1 cellular context compared by ENCODE assay signal in the genomic region with DNA sequence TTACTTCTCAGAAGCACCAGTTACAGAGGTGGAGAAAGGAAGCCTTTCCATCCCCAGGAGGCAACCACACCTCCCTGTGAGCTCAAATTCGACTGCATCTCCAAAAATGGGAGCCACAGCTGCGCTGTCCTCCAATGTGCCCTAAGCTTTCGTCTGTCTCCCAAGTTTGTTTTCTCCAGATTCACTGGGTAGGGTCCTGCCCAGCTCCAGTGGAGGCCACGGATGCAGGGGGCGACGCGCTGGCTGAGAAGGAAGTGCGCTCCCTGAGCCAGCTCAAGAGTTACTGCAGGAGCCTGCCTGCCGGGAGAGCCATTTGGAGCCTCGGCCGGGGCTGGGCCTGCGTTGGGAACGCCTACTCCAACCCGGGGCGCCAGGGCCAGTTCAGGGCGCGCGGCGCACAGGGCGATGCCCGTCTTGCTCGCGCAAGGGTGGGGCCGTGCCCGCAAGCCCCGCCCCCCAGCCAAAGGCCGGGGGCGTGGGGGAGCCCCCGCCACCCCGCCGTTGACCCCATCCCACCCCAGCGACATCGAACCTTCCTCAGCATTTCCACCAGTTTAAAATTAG.
TF ChIP-seq lines count a peak whose summit lies in the region.

No MANE protein-coding gene starts in this region.

TF ChIP-seq in HepG2, 621 proteins besides CTCF, POLR2A, EP300 and RAD21 (continued from another document and continues in another):
- TF ChIP-seq ZSCAN31 (CRISPR knock-in tag; IDR thresholded peaks at IDR 0.05; ENCODE audit: low read depth) (peak; percentile 80; the same call in 1 of the 2 replicates), ADNP (CRISPR knock-in tag; IDR thresholded peaks at IDR 0.05) (no peak), SKI (IDR thresholded peaks at IDR 0.05; ENCODE audit: partially characterized antibody) (no peak), NFYC (CRISPR knock-in tag; IDR thresholded peaks at IDR 0.05) (no peak), ATF1 (CRISPR knock-in tag; IDR thresholded peaks at IDR 0.05) (no peak), KMT2A (CRISPR knock-in tag; IDR thresholded peaks at IDR 0.05) (peak; percentile 91), RBM39 (IDR thresholded peaks at IDR 0.05; ENCODE audit: low read depth, low read length, poor library complexity, severe bottlenecking) (peak; percentile 74), GATAD2A (CRISPR knock-in tag; IDR thresholded peaks at IDR 0.05) (peak; percentile 34), ELF1 (CRISPR knock-in tag; IDR thresholded peaks at IDR 0.05) (peak; percentile 62; the same call in 1 of the 2 replicates), HDAC2 (CRISPR knock-in tag; IDR thresholded peaks at IDR 0.05) (peak; percentile 62), ZNF430 (CRISPR knock-in tag; IDR thresholded peaks at IDR 0.05) (no peak), ZNF350 (CRISPR knock-in tag; IDR thresholded peaks at IDR 0.05; ENCODE audit: borderline replicate concordance, low read depth) (peak; percentile 86), MBNL3 (CRISPR knock-in tag; conservative IDR thresholded peaks at IDR 0.05) (no peak), KLF6 (CRISPR knock-in tag; IDR thresholded peaks at IDR 0.05) (no peak; the same call in 1 of the 2 replicates), HMGA1 (CRISPR knock-in tag; conservative IDR thresholded peaks at IDR 0.05) (no peak), FOXA3 (CRISPR knock-in tag; IDR thresholded peaks at IDR 0.05) (no peak), ZNF354B (CRISPR knock-in tag; IDR thresholded peaks at IDR 0.05) (no peak), ZBTB42 (CRISPR knock-in tag; IDR thresholded peaks at IDR 0.05) (no peak), KLF11 (CRISPR knock-in tag; IDR thresholded peaks at IDR 0.05) (no peak), ZNF773 (CRISPR knock-in tag; IDR thresholded peaks at IDR 0.05; ENCODE audit: borderline replicate concordance) (no peak), NFYB (CRISPR knock-in tag; IDR thresholded peaks at IDR 0.05) (no peak; the same call in 1 of the 2 replicates), TMF1 (CRISPR knock-in tag; IDR thresholded peaks at IDR 0.05; ENCODE audit: low read depth) (0 out of 2 replicates have a peak, but pooled peaks have one; percentile 26), HHEX (CRISPR knock-in tag; IDR thresholded peaks at IDR 0.05) (no peak), ZNF337 (CRISPR knock-in tag; IDR thresholded peaks at IDR 0.05; ENCODE audit: borderline replicate concordance, low read depth) (peak; percentile 45; the same call in 1 of the 2 replicates), ZNF605 (CRISPR knock-in tag; IDR thresholded peaks at IDR 0.05) (peak; percentile 20; the same call in 1 of the 2 replicates), FOXP1 (IDR thresholded peaks at IDR 0.05) (no peak), FOXP1 (CRISPR knock-in tag; IDR thresholded peaks at IDR 0.05) (no peak)
- TF ChIP-seq, protein P1, sequence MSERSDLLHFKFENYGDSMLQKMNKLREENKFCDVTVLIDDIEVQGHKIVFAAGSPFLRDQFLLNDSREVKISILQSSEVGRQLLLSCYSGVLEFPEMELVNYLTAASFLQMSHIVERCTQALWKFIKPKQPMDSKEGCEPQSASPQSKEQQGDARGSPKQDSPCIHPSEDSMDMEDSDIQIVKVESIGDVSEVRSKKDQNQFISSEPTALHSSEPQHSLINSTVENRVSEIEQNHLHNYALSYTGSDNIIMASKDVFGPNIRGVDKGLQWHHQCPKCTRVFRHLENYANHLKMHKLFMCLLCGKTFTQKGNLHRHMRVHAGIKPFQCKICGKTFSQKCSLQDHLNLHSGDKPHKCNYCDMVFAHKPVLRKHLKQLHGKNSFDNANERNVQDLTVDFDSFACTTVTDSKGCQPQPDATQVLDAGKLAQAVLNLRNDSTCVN (CRISPR knock-in tag; IDR thresholded peaks at IDR 0.05; ENCODE audit: borderline replicate concordance): peak; percentile 14; the same call in 1 of the 2 replicates
- TF ChIP-seq, protein P2, sequence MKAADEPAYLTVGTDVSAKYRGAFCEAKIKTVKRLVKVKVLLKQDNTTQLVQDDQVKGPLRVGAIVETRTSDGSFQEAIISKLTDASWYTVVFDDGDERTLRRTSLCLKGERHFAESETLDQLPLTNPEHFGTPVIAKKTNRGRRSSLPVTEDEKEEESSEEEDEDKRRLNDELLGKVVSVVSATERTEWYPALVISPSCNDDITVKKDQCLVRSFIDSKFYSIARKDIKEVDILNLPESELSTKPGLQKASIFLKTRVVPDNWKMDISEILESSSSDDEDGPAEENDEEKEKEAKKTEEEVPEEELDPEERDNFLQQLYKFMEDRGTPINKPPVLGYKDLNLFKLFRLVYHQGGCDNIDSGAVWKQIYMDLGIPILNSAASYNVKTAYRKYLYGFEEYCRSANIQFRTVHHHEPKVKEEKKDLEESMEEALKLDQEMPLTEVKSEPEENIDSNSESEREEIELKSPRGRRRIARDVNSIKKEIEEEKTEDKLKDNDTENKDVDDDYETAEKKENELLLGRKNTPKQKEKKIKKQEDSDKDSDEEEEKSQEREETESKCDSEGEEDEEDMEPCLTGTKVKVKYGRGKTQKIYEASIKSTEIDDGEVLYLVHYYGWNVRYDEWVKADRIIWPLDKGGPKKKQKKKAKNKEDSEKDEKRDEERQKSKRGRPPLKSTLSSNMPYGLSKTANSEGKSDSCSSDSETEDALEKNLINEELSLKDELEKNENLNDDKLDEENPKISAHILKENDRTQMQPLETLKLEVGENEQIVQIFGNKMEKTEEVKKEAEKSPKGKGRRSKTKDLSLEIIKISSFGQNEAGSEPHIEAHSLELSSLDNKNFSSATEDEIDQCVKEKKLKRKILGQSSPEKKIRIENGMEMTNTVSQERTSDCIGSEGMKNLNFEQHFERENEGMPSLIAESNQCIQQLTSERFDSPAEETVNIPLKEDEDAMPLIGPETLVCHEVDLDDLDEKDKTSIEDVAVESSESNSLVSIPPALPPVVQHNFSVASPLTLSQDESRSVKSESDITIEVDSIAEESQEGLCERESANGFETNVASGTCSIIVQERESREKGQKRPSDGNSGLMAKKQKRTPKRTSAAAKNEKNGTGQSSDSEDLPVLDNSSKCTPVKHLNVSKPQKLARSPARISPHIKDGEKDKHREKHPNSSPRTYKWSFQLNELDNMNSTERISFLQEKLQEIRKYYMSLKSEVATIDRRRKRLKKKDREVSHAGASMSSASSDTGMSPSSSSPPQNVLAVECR (CRISPR knock-in tag; IDR thresholded peaks at IDR 0.05; ENCODE audit: borderline replicate concordance): peak; percentile 60; the same call in 1 of the 2 replicates
- TF ChIP-seq, protein P3, sequence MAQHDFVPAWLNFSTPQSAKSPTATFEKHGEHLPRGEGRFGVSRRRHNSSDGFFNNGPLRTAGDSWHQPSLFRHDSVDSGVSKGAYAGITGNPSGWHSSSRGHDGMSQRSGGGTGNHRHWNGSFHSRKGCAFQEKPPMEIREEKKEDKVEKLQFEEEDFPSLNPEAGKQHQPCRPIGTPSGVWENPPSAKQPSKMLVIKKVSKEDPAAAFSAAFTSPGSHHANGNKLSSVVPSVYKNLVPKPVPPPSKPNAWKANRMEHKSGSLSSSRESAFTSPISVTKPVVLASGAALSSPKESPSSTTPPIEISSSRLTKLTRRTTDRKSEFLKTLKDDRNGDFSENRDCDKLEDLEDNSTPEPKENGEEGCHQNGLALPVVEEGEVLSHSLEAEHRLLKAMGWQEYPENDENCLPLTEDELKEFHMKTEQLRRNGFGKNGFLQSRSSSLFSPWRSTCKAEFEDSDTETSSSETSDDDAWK (CRISPR knock-in tag; IDR thresholded peaks at IDR 0.05): no peak
- TF ChIP-seq, protein P4, sequence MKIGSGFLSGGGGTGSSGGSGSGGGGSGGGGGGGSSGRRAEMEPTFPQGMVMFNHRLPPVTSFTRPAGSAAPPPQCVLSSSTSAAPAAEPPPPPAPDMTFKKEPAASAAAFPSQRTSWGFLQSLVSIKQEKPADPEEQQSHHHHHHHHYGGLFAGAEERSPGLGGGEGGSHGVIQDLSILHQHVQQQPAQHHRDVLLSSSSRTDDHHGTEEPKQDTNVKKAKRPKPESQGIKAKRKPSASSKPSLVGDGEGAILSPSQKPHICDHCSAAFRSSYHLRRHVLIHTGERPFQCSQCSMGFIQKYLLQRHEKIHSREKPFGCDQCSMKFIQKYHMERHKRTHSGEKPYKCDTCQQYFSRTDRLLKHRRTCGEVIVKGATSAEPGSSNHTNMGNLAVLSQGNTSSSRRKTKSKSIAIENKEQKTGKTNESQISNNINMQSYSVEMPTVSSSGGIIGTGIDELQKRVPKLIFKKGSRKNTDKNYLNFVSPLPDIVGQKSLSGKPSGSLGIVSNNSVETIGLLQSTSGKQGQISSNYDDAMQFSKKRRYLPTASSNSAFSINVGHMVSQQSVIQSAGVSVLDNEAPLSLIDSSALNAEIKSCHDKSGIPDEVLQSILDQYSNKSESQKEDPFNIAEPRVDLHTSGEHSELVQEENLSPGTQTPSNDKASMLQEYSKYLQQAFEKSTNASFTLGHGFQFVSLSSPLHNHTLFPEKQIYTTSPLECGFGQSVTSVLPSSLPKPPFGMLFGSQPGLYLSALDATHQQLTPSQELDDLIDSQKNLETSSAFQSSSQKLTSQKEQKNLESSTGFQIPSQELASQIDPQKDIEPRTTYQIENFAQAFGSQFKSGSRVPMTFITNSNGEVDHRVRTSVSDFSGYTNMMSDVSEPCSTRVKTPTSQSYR (CRISPR knock-in tag; IDR thresholded peaks at IDR 0.05; ENCODE audit: borderline replicate concordance): peak; percentile 13; the same call in 1 of the 2 replicates
- TF ChIP-seq, protein P5, sequence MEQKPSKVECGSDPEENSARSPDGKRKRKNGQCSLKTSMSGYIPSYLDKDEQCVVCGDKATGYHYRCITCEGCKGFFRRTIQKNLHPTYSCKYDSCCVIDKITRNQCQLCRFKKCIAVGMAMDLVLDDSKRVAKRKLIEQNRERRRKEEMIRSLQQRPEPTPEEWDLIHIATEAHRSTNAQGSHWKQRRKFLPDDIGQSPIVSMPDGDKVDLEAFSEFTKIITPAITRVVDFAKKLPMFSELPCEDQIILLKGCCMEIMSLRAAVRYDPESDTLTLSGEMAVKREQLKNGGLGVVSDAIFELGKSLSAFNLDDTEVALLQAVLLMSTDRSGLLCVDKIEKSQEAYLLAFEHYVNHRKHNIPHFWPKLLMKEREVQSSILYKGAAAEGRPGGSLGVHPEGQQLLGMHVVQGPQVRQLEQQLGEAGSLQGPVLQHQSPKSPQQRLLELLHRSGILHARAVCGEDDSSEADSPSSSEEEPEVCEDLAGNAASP (CRISPR knock-in tag; IDR thresholded peaks at IDR 0.05; ENCODE audit: borderline replicate concordance): peak; percentile 80
- TF ChIP-seq, protein P6, sequence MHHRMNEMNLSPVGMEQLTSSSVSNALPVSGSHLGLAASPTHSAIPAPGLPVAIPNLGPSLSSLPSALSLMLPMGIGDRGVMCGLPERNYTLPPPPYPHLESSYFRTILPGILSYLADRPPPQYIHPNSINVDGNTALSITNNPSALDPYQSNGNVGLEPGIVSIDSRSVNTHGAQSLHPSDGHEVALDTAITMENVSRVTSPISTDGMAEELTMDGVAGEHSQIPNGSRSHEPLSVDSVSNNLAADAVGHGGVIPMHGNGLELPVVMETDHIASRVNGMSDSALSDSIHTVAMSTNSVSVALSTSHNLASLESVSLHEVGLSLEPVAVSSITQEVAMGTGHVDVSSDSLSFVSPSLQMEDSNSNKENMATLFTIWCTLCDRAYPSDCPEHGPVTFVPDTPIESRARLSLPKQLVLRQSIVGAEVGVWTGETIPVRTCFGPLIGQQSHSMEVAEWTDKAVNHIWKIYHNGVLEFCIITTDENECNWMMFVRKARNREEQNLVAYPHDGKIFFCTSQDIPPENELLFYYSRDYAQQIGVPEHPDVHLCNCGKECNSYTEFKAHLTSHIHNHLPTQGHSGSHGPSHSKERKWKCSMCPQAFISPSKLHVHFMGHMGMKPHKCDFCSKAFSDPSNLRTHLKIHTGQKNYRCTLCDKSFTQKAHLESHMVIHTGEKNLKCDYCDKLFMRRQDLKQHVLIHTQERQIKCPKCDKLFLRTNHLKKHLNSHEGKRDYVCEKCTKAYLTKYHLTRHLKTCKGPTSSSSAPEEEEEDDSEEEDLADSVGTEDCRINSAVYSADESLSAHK (CRISPR knock-in tag; IDR thresholded peaks at IDR 0.05; ENCODE audit: borderline replicate concordance): no peak
- TF ChIP-seq, protein P7, sequence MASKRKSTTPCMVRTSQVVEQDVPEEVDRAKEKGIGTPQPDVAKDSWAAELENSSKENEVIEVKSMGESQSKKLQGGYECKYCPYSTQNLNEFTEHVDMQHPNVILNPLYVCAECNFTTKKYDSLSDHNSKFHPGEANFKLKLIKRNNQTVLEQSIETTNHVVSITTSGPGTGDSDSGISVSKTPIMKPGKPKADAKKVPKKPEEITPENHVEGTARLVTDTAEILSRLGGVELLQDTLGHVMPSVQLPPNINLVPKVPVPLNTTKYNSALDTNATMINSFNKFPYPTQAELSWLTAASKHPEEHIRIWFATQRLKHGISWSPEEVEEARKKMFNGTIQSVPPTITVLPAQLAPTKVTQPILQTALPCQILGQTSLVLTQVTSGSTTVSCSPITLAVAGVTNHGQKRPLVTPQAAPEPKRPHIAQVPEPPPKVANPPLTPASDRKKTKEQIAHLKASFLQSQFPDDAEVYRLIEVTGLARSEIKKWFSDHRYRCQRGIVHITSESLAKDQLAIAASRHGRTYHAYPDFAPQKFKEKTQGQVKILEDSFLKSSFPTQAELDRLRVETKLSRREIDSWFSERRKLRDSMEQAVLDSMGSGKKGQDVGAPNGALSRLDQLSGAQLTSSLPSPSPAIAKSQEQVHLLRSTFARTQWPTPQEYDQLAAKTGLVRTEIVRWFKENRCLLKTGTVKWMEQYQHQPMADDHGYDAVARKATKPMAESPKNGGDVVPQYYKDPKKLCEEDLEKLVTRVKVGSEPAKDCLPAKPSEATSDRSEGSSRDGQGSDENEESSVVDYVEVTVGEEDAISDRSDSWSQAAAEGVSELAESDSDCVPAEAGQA (IDR thresholded peaks at IDR 0.05; ENCODE audit: low read depth): 0 out of 2 replicates have a peak, but pooled peaks have one; percentile 20
- TF ChIP-seq, protein P7 (CRISPR knock-in tag; IDR thresholded peaks at IDR 0.05; ENCODE audit: borderline replicate concordance): no peak
- TF ChIP-seq, protein P8, sequence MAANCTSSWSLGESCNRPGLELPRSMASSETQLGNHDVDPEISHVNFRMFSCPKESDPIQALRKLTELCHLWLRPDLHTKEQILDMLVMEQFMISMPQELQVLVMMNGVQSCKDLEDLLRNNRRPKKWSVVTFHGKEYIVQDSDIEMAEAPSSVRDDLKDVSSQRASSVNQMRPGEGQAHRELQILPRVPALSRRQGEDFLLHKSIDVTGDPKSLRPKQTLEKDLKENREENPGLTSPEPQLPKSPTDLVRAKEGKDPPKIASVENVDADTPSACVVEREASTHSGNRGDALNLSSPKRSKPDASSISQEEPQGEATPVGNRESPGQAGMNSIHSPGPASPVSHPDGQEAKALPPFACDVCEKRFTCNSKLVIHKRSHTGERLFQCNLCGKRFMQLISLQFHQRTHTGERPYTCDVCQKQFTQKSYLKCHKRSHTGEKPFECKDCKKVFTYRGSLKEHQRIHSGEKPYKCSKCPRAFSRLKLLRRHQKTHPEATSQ (CRISPR knock-in tag; IDR thresholded peaks at IDR 0.05; ENCODE audit: borderline replicate concordance): no peak
